Comparison of ENCODE assay signal across 11 cellular contexts in genomic region chr11:114705280-114706024, GRCh38. TPM values are rescaled to one million over a fixed set of nuclear protein-coding genes. Genes with fewer than 3 reads are reported as not detected.
"Had no signal": no experiment of that assay in that cellular context is flagged by ENCODE, and none has a peak within 500 bp of the region (broad histone marks: within the 10 kb centered on the region; RNA-seq: fewer than 3 reads in every experiment).

No MANE protein-coding gene starts in this region.

- H3K4me3 ChIP-seq: skin epidermis had no signal

- ATAC-seq: effector memory CD8-positive, alpha-beta T cell; left lobe of liver; stimulated activated effector memory CD8-positive, alpha-beta T cell treated with anti-CD3 and anti-CD28 coated beads, Interleukin-12 subunit alpha, Interleukin-12 subunit beta, amount 100 ng/mL, for 72 hours had no signal

- DNase-seq: activated T-cell treated with anti-CD3 and anti-CD28 coated beads, Interleukin-2, amount 50 U/mL, for 1 hour; amniotic stem cell; effector memory CD8-positive, alpha-beta T cell; erythroblast; mesendoderm; nephron progenitor cell; T-helper 2 cell had no signal

RNA-seq across cellular contexts. Expression of gene NXPE2, which starts 27.1 kb away (rescaled TPM):
- total RNA-seq: left lobe of liver, osteocyte had no signal
